1 cellular context compared by ENCODE assay signal in the genomic region with DNA sequence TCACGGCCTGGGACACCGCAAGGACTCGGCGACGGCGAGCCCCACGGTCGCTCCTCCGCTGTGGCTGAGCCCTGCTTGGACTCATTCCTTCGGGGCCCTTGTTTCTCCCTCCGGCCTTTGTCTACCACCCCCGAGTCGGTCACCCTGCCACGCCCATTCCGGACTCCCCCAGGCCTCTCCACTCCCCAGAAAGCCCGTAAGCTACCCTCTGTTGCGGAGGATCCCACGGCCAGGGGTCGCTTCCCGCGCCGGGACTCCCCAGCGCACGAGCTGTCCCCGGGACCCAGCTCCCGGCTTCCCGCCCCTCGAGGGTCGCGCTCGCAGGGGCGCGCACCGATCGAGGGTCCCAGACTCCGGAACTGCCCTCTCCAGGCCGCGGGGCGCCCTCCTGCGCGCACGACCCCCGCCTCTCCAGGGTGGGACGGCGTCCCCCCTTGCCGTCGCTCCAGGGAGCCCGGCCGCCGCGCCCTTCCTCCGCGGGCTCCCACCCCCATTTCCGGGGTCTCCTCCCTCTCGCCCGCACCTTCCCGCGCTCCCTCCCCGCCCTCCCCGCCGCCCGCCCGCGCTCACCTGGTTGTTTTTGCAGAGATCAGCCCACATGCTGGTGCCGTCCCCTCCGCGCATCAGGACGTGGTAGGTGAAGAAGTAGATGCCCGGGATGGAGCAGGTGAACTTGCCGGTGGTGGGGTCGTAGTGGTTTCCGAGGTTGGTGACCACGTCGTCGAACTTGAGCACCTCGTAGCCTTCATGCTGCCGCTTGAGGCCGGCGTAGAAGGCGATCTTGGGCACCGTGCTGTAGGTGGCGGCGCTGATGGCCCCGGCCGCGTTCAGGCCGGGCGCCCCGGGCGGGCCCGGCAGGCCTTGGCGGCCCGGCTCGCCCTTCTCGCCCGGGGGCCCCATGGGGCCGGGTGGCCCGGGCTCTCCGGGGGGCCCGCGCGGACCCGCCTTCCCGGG.
TF ChIP-seq lines count a peak whose summit lies in the region.

No MANE protein-coding gene starts in this region.

TF ChIP-seq in HepG2, 621 proteins besides CTCF, POLR2A, EP300 and RAD21:
- TF ChIP-seq, protein P1, sequence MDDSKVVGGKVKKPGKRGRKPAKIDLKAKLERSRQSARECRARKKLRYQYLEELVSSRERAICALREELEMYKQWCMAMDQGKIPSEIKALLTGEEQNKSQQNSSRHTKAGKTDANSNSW (CRISPR knock-in tag; IDR thresholded peaks at IDR 0.05; ENCODE audit: borderline replicate concordance) = no peak
- TF ChIP-seq SATB2 (CRISPR knock-in tag; IDR thresholded peaks at IDR 0.05) = no peak
- TF ChIP-seq HOXA3 (CRISPR knock-in tag; IDR thresholded peaks at IDR 0.05) = no peak
- TF ChIP-seq ZSCAN29 (CRISPR knock-in tag; conservative IDR thresholded peaks at IDR 0.05) = no peak
- no peak for TF ChIP-seq AGO1 (IDR thresholded peaks at IDR 0.05; ENCODE audit: low read depth, low read length, poor library complexity, severe bottlenecking)
- TF ChIP-seq ZNF605 (CRISPR knock-in tag; IDR thresholded peaks at IDR 0.05) = no peak
- TF ChIP-seq, protein P2, sequence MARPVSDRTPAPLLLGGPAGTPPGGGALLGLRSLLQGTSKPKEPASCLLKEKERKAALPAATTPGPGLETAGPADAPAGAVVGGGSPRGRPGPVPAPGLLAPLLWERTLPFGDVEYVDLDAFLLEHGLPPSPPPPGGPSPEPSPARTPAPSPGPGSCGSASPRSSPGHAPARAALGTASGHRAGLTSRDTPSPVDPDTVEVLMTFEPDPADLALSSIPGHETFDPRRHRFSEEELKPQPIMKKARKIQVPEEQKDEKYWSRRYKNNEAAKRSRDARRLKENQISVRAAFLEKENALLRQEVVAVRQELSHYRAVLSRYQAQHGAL (CRISPR knock-in tag; IDR thresholded peaks at IDR 0.05; ENCODE audit: not compliant biosample characterization) = no peak
- TF ChIP-seq ZNF333 (CRISPR knock-in tag; IDR thresholded peaks at IDR 0.05; ENCODE audit: borderline replicate concordance) = no peak
- TF ChIP-seq SRSF9 (IDR thresholded peaks at IDR 0.05; ENCODE audit: borderline replicate concordance, insufficient read depth, low read depth, low read length, poor library complexity, severe bottlenecking) = no peak
- no peak for TF ChIP-seq SAFB2 (CRISPR knock-in tag; IDR thresholded peaks at IDR 0.05; ENCODE audit: borderline replicate concordance, low read depth)
- TF ChIP-seq RARG (CRISPR knock-in tag; IDR thresholded peaks at IDR 0.05; ENCODE audit: low read depth) = no peak
- no peak for TF ChIP-seq ZNF260 (CRISPR knock-in tag; IDR thresholded peaks at IDR 0.05; ENCODE audit: borderline replicate concordance, low read depth)
TF ChIP-seq in HepG2: peak in this region for 0.
